In the genomic region with DNA sequence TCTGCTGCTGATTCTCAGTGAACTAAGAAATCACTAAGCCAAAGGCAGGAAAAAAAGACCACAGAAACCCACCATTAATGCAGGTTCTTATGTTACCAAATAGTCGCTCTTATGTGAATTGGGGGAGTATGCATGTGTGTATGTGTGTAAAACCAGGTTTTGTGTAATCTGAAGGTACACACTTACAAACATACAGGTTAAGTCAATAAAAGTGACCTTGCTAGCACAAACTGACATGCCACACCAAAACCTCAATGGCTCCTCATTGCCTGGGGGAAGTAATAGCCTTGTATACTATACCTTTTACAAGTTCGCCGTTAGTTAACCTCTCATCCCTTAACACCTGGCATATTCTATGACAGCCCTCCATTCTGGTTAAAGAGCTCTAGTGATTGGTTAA, we compare ENCODE assay signal across 2 cellular contexts.
TF ChIP-seq lines count a peak whose summit lies in the region.

No MANE protein-coding gene starts in this region.

TF ChIP-seq in IMR-90, 13 proteins besides CTCF, POLR2A, EP300 and RAD21:
- TF ChIP-seq, protein P1, sequence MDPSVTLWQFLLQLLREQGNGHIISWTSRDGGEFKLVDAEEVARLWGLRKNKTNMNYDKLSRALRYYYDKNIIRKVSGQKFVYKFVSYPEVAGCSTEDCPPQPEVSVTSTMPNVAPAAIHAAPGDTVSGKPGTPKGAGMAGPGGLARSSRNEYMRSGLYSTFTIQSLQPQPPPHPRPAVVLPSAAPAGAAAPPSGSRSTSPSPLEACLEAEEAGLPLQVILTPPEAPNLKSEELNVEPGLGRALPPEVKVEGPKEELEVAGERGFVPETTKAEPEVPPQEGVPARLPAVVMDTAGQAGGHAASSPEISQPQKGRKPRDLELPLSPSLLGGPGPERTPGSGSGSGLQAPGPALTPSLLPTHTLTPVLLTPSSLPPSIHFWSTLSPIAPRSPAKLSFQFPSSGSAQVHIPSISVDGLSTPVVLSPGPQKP (IDR thresholded peaks at IDR 0.05; ENCODE audit: borderline replicate concordance, low read depth, low read length): no peak
- TF ChIP-seq BHLHE40 (IDR thresholded peaks at IDR 0.05; ENCODE audit: low read depth, low read length) (no peak), SMC3 (IDR thresholded peaks at IDR 0.05; ENCODE audit: low read depth, low read length) (no peak), MAFK (IDR thresholded peaks at IDR 0.05; ENCODE audit: low read depth, low read length) (no peak), MXI1 (IDR thresholded peaks at IDR 0.05; ENCODE audit: borderline replicate concordance, low read depth, low read length) (no peak), CEBPB (IDR thresholded peaks at IDR 0.05; ENCODE audit: low read depth, low read length) (no peak), FOS (IDR thresholded peaks at IDR 0.05; ENCODE audit: low read depth, low read length) (no peak), CHD1 (IDR thresholded peaks at IDR 0.05; ENCODE audit: low read depth, low read length) (no peak), MAZ (IDR thresholded peaks at IDR 0.05; ENCODE audit: borderline replicate concordance, low read depth, low read length) (no peak), RFX5 (IDR thresholded peaks at IDR 0.05; ENCODE audit: low read depth, low read length) (no peak), USF2 (IDR thresholded peaks at IDR 0.05; ENCODE audit: low read depth, low read length) (no peak), RCOR1 (IDR thresholded peaks at IDR 0.05; ENCODE audit: insufficient replicate concordance, low read length) (no peak)

TF ChIP-seq in HEK293T, 16 proteins besides CTCF, POLR2A, EP300 and RAD21:
- TF ChIP-seq ZNF384 (IDR thresholded peaks at IDR 0.05) (no peak), SP1 (IDR thresholded peaks at IDR 0.05) (no peak), SUZ12 (IDR thresholded peaks at IDR 0.05) (no peak), CTBP1 (IDR thresholded peaks at IDR 0.05; ENCODE audit: borderline replicate concordance) (no peak), L3MBTL2 (conservative IDR thresholded peaks at IDR 0.05) (no peak), FOXM1 (IDR thresholded peaks at IDR 0.05; ENCODE audit: borderline replicate concordance) (no peak), FOXA1 (IDR thresholded peaks at IDR 0.05) (no peak), TARDBP (IDR thresholded peaks at IDR 0.05) (no peak)
